In genomic region chr10:3780056-3780765, GRCh38 we compare ENCODE assay signal across 9 cellular contexts. TPM values are rescaled to one million over a fixed set of nuclear protein-coding genes. Genes with fewer than 3 reads are reported as not detected.
A peak's percentile ranks its signal among the peaks of the same experiment; 100 is the strongest.
DNase-seq lines count a peak whose midpoint lies in the region; ATAC-seq and TF ChIP-seq lines count a peak whose summit lies in the region.
"Had no signal": no experiment of that assay in that cellular context is flagged by ENCODE, and none has a peak within 500 bp of the region (broad histone marks: within the 10 kb centered on the region; RNA-seq: fewer than 3 reads in every experiment).

No MANE protein-coding gene starts in this region.

- H3K36me3 ChIP-seq in BE2C (peaks cover 88% of the 10 kb centered on the region), PC-9 (ENCODE audit: low read depth) (peaks cover 44% of the 10 kb centered on the region)

- CTCF ChIA-PET in PC-9 (lab: Charles Lee): no interaction called here

- no peak overlapping the region for H2AFZ ChIP-seq in PC-9

- H3K4me1 Mint-ChIP-seq in natural killer cell: peaks cover 86 to 90% of the 10 kb centered on the region in 2 donors

- H3K27ac ChIP-seq in PC-9: peak overlapping the region; percentile 98
- H3K27ac ChIP-seq: VCaP had no signal

- H3K9me3 ChIP-seq in BE2C: no peaks in the 10 kb centered on the region
- no peaks in the 10 kb centered on the region for H3K9me3 ChIP-seq in PC-9 (ENCODE audit: insufficient read depth, low read depth)

- H3K4me2 ChIP-seq in PC-9: peak overlapping the region; percentile 83

- H3K79me2 ChIP-seq in PC-9 (ENCODE audit: low read depth): peaks cover 82% of the 10 kb centered on the region

- H3F3A ChIP-seq in PC-9 (ENCODE audit: insufficient read depth, low read depth): peaks cover 61% of the 10 kb centered on the region

- H3K27me3 ChIP-seq in BE2C: no peaks in the 10 kb centered on the region
- H3K27me3 ChIP-seq in PC-9 (ENCODE audit: insufficient read depth, low read depth): no peaks in the 10 kb centered on the region

- TF ChIP-seq CTCF in BE2C (IDR thresholded peaks at IDR 0.05; ENCODE audit: low read depth, low read length) (no peak), PC-9 (conservative IDR thresholded peaks at IDR 0.05) (no peak), natural killer cell (IDR thresholded peaks at IDR 0.05) (no peak)

- peak overlapping the region; percentile 99 for H3K4me3 Mint-ChIP-seq in natural killer cell

- no peaks in the 10 kb centered on the region for H4K20me1 ChIP-seq in PC-9 (ENCODE audit: insufficient read depth)

- ATAC-seq in natural killer cell (no peak), GM19452 (IDR thresholded peaks at IDR 0.05; ENCODE audit: unreplicated experiment) (no peak)

- no TSS peak for BruUV-seq in PC-9 (replicated peaks; lab: Mats Ljungman, UMichigan)

- POLR2A ChIA-PET in PC-9 (lab: Charles Lee; ENCODE audit: unreplicated experiment): interaction anchor here (0.6 to 0.9 kb wide), 3 partner anchors 362 to 912 kb away, joined by 4 to 9 read pairs (median 5); no protein-coding TSS in a partner anchor

- peak overlapping the region; percentile 100 for H3K27ac Mint-ChIP-seq in natural killer cell

- no peaks in the 10 kb centered on the region for H3K9me2 ChIP-seq in PC-9 (ENCODE audit: insufficient read depth)

- H3K9me3 Mint-ChIP-seq in natural killer cell: no peaks in the 10 kb centered on the region

- peaks cover 0 to 4% of the 10 kb centered on the region in 2 donors for H3K27me3 Mint-ChIP-seq in natural killer cell (ENCODE audit: low read depth in 2 of 2)

- H3K36me3 Mint-ChIP-seq in natural killer cell: peaks cover 67% of the 10 kb centered on the region

- intact Hi-C loops in PC-9 (cut with micrococcal nuclease; ENCODE audit: unreplicated experiment) (loop anchor here (5.0 to 10.0 kb wide), 6 partner anchors 165 to 462 kb away; no protein-coding TSS in a partner anchor), natural killer cell (cut with micrococcal nuclease) (no loop called here)

- H3K4me1 ChIP-seq in BE2C (peaks cover 5% of the 10 kb centered on the region; the same call in 1 of the 2 replicates), PC-9 (replicated peaks; ENCODE audit: insufficient read depth) (peaks cover 67% of the 10 kb centered on the region)

- DNase-seq in BE2C (no peak), PC-9 (peak in 1 of 2 experiments; percentile 69), dermis microvascular lymphatic vessel endothelial cell (ENCODE audit: low read depth in 2 of 2) (peak; percentile 38 to 48), natural killer cell (no peak), activated gamma-delta T cell treated with Interleukin-2 at 50 U/mL for 16 hours (no peak), NCI-H446 treated with DMSO at 0.1 percent for 48 hours (lab: John Stamatoyannopoulos, UW) (no peak)
- no peak for DNase-seq in activated effector memory CD4-positive, alpha-beta T cell treated with Interleukin-2 at 50 U/mL for 16 hours

- H3K4me3 ChIP-seq in BE2C (ENCODE audit: low read depth, low read length): peak overlapping the region; percentile 99; the same call in 1 of the 2 replicates
- peak overlapping the region; percentile 66; the same call in 1 of the 2 replicates for H3K4me3 ChIP-seq in PC-9

RNA-seq across cellular contexts. Expression of gene KLF6, which starts 4.8 kb away (rescaled TPM):
- polyA plus RNA-seq in BE2C (2012; ENCODE audit: insufficient read depth, insufficient read length, low read depth): 56.1 TPM
- total RNA-seq in PC-9 (2021): 27.7 and 41.9 TPM in 2 replicates
- total RNA-seq in dermis microvascular lymphatic vessel endothelial cell: 86.0 and 123 TPM in 2 replicates
- 1,000 to 10,000 TPM; 1,044 to 1,768 (median 1,056) TPM for total RNA-seq in natural killer cell

Comparison
In these comparisons a context has a peak if more than half of its experiments do, and no peak if none do; other contexts are left out.
1. DNase-seq: peak in dermis microvascular lymphatic vessel endothelial cell (2 of 2); none in BE2C (single experiment), natural killer cell (single experiment), activated effector memory CD4-positive, alpha-beta T cell treated with Interleukin-2 at 50 U/mL for 16 hours (single experiment), activated gamma-delta T cell treated with Interleukin-2 at 50 U/mL for 16 hours (single experiment) and NCI-H446 treated with DMSO at 0.1 percent for 48 hours (single experiment).